In the genomic region with DNA sequence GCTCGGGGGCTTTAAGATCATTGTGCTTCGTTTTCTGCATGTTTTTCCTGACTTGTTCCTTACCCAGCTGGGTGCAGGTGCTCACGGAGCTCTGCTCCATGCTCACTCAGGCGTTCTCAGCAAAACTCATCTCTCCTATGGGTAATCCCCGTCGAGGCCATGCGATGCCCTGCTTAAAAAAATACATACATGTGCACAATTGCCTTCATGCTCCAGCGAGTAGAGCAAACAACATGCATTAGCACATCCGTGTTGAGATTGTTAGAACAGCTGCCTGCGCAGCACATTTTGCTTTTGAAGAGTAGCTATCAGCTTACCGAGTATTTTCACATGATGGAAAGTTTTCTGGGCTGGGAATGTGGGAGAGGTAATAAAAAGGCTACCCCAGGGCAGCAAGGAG, we compare ENCODE assay signal across 1 cellular context.
TF ChIP-seq lines count a peak whose summit lies in the region.

No MANE protein-coding gene starts in this region.

TF ChIP-seq in HepG2, 621 proteins besides CTCF, POLR2A, EP300 and RAD21 (continued from another document):
- TF ChIP-seq, protein P1, sequence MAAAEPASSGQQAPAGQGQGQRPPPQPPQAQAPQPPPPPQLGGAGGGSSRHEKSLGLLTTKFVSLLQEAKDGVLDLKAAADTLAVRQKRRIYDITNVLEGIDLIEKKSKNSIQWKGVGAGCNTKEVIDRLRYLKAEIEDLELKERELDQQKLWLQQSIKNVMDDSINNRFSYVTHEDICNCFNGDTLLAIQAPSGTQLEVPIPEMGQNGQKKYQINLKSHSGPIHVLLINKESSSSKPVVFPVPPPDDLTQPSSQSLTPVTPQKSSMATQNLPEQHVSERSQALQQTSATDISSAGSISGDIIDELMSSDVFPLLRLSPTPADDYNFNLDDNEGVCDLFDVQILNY (CRISPR knock-in tag; conservative IDR thresholded peaks at IDR 0.05), result no peak
- TF ChIP-seq HNRNPL (IDR thresholded peaks at IDR 0.05; ENCODE audit: low read depth, low read length), result no peak
- TF ChIP-seq MIER3 (CRISPR knock-in tag; IDR thresholded peaks at IDR 0.05; ENCODE audit: borderline replicate concordance), result no peak
- TF ChIP-seq, protein P2, sequence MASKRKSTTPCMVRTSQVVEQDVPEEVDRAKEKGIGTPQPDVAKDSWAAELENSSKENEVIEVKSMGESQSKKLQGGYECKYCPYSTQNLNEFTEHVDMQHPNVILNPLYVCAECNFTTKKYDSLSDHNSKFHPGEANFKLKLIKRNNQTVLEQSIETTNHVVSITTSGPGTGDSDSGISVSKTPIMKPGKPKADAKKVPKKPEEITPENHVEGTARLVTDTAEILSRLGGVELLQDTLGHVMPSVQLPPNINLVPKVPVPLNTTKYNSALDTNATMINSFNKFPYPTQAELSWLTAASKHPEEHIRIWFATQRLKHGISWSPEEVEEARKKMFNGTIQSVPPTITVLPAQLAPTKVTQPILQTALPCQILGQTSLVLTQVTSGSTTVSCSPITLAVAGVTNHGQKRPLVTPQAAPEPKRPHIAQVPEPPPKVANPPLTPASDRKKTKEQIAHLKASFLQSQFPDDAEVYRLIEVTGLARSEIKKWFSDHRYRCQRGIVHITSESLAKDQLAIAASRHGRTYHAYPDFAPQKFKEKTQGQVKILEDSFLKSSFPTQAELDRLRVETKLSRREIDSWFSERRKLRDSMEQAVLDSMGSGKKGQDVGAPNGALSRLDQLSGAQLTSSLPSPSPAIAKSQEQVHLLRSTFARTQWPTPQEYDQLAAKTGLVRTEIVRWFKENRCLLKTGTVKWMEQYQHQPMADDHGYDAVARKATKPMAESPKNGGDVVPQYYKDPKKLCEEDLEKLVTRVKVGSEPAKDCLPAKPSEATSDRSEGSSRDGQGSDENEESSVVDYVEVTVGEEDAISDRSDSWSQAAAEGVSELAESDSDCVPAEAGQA (IDR thresholded peaks at IDR 0.05; ENCODE audit: low read depth), result no peak
- TF ChIP-seq, protein P2 (CRISPR knock-in tag; IDR thresholded peaks at IDR 0.05; ENCODE audit: borderline replicate concordance), result no peak
- TF ChIP-seq, protein P3, sequence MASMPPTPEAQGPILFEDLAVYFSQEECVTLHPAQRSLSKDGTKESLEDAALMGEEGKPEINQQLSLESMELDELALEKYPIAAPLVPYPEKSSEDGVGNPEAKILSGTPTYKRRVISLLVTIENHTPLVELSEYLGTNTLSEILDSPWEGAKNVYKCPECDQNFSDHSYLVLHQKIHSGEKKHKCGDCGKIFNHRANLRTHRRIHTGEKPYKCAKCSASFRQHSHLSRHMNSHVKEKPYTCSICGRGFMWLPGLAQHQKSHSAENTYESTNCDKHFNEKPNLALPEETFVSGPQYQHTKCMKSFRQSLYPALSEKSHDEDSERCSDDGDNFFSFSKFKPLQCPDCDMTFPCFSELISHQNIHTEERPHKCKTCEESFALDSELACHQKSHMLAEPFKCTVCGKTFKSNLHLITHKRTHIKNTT (CRISPR knock-in tag; IDR thresholded peaks at IDR 0.05), result no peak
- TF ChIP-seq, protein P4, sequence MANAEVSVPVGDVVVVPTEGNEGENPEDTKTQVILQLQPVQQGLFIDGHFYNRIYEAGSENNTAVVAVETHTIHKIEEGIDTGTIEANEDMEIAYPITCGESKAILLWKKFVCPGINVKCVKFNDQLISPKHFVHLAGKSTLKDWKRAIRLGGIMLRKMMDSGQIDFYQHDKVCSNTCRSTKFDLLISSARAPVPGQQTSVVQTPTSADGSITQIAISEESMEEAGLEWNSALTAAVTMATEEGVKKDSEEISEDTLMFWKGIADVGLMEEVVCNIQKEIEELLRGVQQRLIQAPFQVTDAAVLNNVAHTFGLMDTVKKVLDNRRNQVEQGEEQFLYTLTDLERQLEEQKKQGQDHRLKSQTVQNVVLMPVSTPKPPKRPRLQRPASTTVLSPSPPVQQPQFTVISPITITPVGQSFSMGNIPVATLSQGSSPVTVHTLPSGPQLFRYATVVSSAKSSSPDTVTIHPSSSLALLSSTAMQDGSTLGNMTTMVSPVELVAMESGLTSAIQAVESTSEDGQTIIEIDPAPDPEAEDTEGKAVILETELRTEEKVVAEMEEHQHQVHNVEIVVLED (CRISPR knock-in tag; IDR thresholded peaks at IDR 0.05; ENCODE audit: borderline replicate concordance), result no peak
- TF ChIP-seq KLF12 (CRISPR knock-in tag; IDR thresholded peaks at IDR 0.05; ENCODE audit: borderline replicate concordance), result no peak
- TF ChIP-seq NFATC3 (CRISPR knock-in tag; IDR thresholded peaks at IDR 0.05), result no peak
- TF ChIP-seq POLR2G (IDR thresholded peaks at IDR 0.05; ENCODE audit: low read depth, low read length), result no peak
- TF ChIP-seq KAT7 (CRISPR knock-in tag; IDR thresholded peaks at IDR 0.05; ENCODE audit: borderline replicate concordance), result no peak
- TF ChIP-seq STAG1 (CRISPR knock-in tag; IDR thresholded peaks at IDR 0.05), result no peak
- TF ChIP-seq SAFB2 (CRISPR knock-in tag; IDR thresholded peaks at IDR 0.05; ENCODE audit: borderline replicate concordance, low read depth), result no peak
- TF ChIP-seq RBAK (CRISPR knock-in tag; IDR thresholded peaks at IDR 0.05), result no peak
- TF ChIP-seq DPF2 (CRISPR knock-in tag; IDR thresholded peaks at IDR 0.05; ENCODE audit: borderline replicate concordance, low read depth), result no peak
- TF ChIP-seq RCOR2 (CRISPR knock-in tag; IDR thresholded peaks at IDR 0.05), result no peak
